14 cellular contexts compared by ENCODE assay signal in the genomic region with DNA sequence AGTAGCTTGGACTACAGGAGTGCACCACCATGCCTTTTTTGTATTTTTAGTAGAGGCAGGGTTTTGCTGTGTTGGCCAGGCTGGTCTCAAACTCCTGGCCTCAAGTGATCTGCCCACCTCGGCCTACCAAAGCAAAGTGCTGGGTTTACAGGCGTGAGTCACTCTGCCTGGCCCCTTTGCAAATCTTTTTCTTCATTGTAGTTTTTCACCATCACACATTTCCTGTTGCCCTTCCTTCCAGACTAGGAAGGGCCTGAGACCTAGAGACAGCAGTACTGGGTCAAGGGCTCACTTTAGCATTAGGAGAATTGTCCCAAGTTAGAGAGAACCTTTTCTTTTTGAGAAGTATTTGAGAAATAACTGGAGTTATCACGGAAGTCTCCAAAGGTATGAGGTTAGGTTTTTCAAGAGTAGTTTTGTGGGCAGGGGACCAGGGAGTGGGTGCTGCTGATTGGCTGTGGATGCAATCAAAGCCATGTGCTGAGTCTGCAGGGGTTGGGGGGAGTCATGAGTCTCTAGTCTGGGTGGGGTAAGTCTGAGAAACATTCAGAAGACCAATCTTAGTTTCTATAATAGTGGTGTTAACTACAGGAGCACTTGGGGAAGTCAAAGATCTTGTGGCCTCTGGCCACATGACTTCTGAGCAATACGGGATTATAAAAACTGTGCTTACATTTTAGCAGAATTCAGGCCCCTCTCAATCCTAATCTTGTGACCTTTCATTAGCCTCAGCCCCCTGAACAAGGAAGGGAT. TPM values are rescaled to one million over a fixed set of nuclear protein-coding genes. Genes with fewer than 3 reads are reported as not detected.
DNase-seq lines count a peak whose midpoint lies in the region; ATAC-seq, FAIRE-seq and TF ChIP-seq lines count a peak whose summit lies in the region.
"Had no signal": no experiment of that assay in that cellular context is flagged by ENCODE, and none has a peak within 500 bp of the region (broad histone marks: within the 10 kb centered on the region; RNA-seq: fewer than 3 reads in every experiment).

No MANE protein-coding gene starts in this region.

- H3K4me2 ChIP-seq in endothelial cell of umbilical vein (ENCODE audit: insufficient read depth, low read length), result no peak overlapping the region

- no peaks in the 10 kb centered on the region for H3K27me3 ChIP-seq in endothelial cell of umbilical vein (ENCODE audit: control insufficient read depth in 2 of 2, insufficient read depth in 2 of 2, low read length in 2 of 2)
- H3K27me3 ChIP-seq: suprapubic skin had no signal

- FAIRE-seq in endothelial cell of umbilical vein (lab: Jason Lieb, UNC), result peak; percentile 87
- FAIRE-seq in GM19239 (lab: Jason Lieb, UNC), result no peak
- FAIRE-seq: A204.1, K562 had no signal

- H3K9ac ChIP-seq in endothelial cell of umbilical vein (replicated peaks; ENCODE audit: extremely low read depth, insufficient read depth, low read length), result no peak overlapping the region

- no peaks in the 10 kb centered on the region for H4K20me1 ChIP-seq in endothelial cell of umbilical vein (replicated peaks; ENCODE audit: control insufficient read depth, extremely low read depth, insufficient read depth, low read length)

- H3K9me3 ChIP-seq in endothelial cell of umbilical vein (replicated peaks; ENCODE audit: control insufficient read depth, insufficient read depth, low read length), result no peaks in the 10 kb centered on the region
- H3K9me3 ChIP-seq: suprapubic skin had no signal

- dilution Hi-C loops in endothelial cell of umbilical vein (cut with MboI; ENCODE audit: extremely low pct_ligation_motif_present, low sequenced_read_pairs), result no loop called here

- H3K4me3 ChIP-seq in endothelial cell of umbilical vein (replicated peaks in 1 of 3; ENCODE audit: insufficient read depth in 1 of 3, low read depth in 1 of 3, low read length in 3 of 3), result no peak overlapping the region
- H3K4me3 ChIP-seq: K562, suprapubic skin had no signal

- H2AFZ ChIP-seq in endothelial cell of umbilical vein (ENCODE audit: low read depth, low read length), result no peak overlapping the region

- no peaks in the 10 kb centered on the region for H3K27me3 Mint-ChIP-seq in activated CD4-positive, alpha-beta T cell treated with anti-CD3 and anti-CD28 coated beads for 36 hours
- no peaks in the 10 kb centered on the region for H3K27me3 Mint-ChIP-seq in activated B cell treated with CpG ODN at 0.5 μM for 24 hours

- no peak for ATAC-seq in activated CD4-positive, alpha-beta T cell treated with anti-CD3 and anti-CD28 coated beads for 36 hours
- ATAC-seq in activated B cell treated with CpG ODN at 0.5 μM for 24 hours (ENCODE audit: low read depth), result no peak
- ATAC-seq in stimulated activated effector memory CD8-positive, alpha-beta T cell treated with anti-CD3 and anti-CD28 coated beads, Interleukin-12 subunit alpha, Interleukin-12 subunit beta, amount 100 ng/mL, for 72 hours, result peak; percentile 66
- no peak for ATAC-seq in GM18861 (IDR thresholded peaks at IDR 0.05; ENCODE audit: unreplicated experiment)
- ATAC-seq in HG03045 (IDR thresholded peaks at IDR 0.05; ENCODE audit: unreplicated experiment), result no peak
- ATAC-seq: K562 had no signal

- BruUV-seq in endothelial cell of umbilical vein (replicated peaks; lab: Mats Ljungman, UMichigan), result no TSS peak

- H3K4me1 Mint-ChIP-seq in activated CD4-positive, alpha-beta T cell treated with anti-CD3 and anti-CD28 coated beads for 36 hours, result peaks cover 80% of the 10 kb centered on the region
- H3K4me1 Mint-ChIP-seq in activated B cell treated with CpG ODN at 0.5 μM for 24 hours, result peaks cover 79% of the 10 kb centered on the region
- peaks cover 92% of the 10 kb centered on the region for H3K4me1 Mint-ChIP-seq in stimulated activated effector memory CD8-positive, alpha-beta T cell treated with anti-CD3 and anti-CD28 coated beads, Interleukin-12 subunit alpha, Interleukin-12 subunit beta, amount 100 ng/mL, for 72 hours

- DNase-seq in activated CD4-positive, alpha-beta T cell treated with anti-CD3 and anti-CD28 coated beads for 36 hours, result no peak
- no peak for DNase-seq in activated CD4-positive, alpha-beta T cell treated with anti-CD3 and anti-CD28 coated beads, Interleukin-2, amount 50 U/mL, for 4 hours
- DNase-seq in activated B cell treated with CpG ODN at 0.5 μM for 24 hours, result no peak
- DNase-seq in endothelial cell of umbilical vein (ENCODE audit: low read depth, low spot score), result peak; percentile 76
- peak in 1 of 2 donors; percentile 56 for DNase-seq in stimulated activated effector memory CD8-positive, alpha-beta T cell treated with anti-CD3 and anti-CD28 coated beads, Interleukin-12 subunit alpha, Interleukin-12 subunit beta, amount 100 ng/mL, for 72 hours (ENCODE audit: low spot score in 2 of 2)
- DNase-seq in GM19239 (ENCODE audit: insufficient read length, low spot score), result no peak
- DNase-seq: NCI-H1694, retina, Right ventricle myocardium superior had no signal

- POLR2A ChIA-PET in activated CD4-positive, alpha-beta T cell treated with anti-CD3 and anti-CD28 coated beads for 36 hours (lab: Charles Lee), result no interaction called here
- POLR2A ChIA-PET in activated B cell treated with CpG ODN at 0.5 μM for 24 hours (lab: Charles Lee), result interaction anchor here (0.6 kb wide), 1 partner anchor 20 kb away, joined by 3 read pairs; no protein-coding TSS in a partner anchor
- POLR2A ChIA-PET in endothelial cell of umbilical vein (lab: Charles Lee), result no interaction called here

- peaks cover 10% of the 10 kb centered on the region for H3K9me3 Mint-ChIP-seq in activated CD4-positive, alpha-beta T cell treated with anti-CD3 and anti-CD28 coated beads for 36 hours (ENCODE audit: low read depth)
- H3K9me3 Mint-ChIP-seq in activated B cell treated with CpG ODN at 0.5 μM for 24 hours, result peaks cover 5% of the 10 kb centered on the region
- H3K9me3 Mint-ChIP-seq in stimulated activated effector memory CD8-positive, alpha-beta T cell treated with anti-CD3 and anti-CD28 coated beads, Interleukin-12 subunit alpha, Interleukin-12 subunit beta, amount 100 ng/mL, for 72 hours, result no peaks in the 10 kb centered on the region

- H3K27ac Mint-ChIP-seq in activated CD4-positive, alpha-beta T cell treated with anti-CD3 and anti-CD28 coated beads for 36 hours, result peak overlapping the region; percentile 59
- peak overlapping the region; percentile 65 for H3K27ac Mint-ChIP-seq in activated B cell treated with CpG ODN at 0.5 μM for 24 hours
- peak overlapping the region; percentile 83 for H3K27ac Mint-ChIP-seq in stimulated activated effector memory CD8-positive, alpha-beta T cell treated with anti-CD3 and anti-CD28 coated beads, Interleukin-12 subunit alpha, Interleukin-12 subunit beta, amount 100 ng/mL, for 72 hours

- H3K4me1 ChIP-seq in endothelial cell of umbilical vein (ENCODE audit: control insufficient read depth, extremely low read depth, insufficient read depth, low read length), result peaks cover 36% of the 10 kb centered on the region

- peak overlapping the region; percentile 2 for H3K27ac ChIP-seq in endothelial cell of umbilical vein (ENCODE audit: insufficient read depth, low read depth, low read length)

- H3K36me3 Mint-ChIP-seq in activated CD4-positive, alpha-beta T cell treated with anti-CD3 and anti-CD28 coated beads for 36 hours (ENCODE audit: low read depth), result peaks cover 62% of the 10 kb centered on the region
- peaks cover 53% of the 10 kb centered on the region for H3K36me3 Mint-ChIP-seq in activated B cell treated with CpG ODN at 0.5 μM for 24 hours (ENCODE audit: low read depth)
- H3K36me3 Mint-ChIP-seq in stimulated activated effector memory CD8-positive, alpha-beta T cell treated with anti-CD3 and anti-CD28 coated beads, Interleukin-12 subunit alpha, Interleukin-12 subunit beta, amount 100 ng/mL, for 72 hours, result peaks cover 25% of the 10 kb centered on the region

- CTCF ChIA-PET in activated CD4-positive, alpha-beta T cell treated with anti-CD3 and anti-CD28 coated beads for 36 hours (lab: Charles Lee), result interaction anchor here (0.7 kb wide), 1 partner anchor 73 kb away, joined by 4 read pairs; no protein-coding TSS in a partner anchor
- CTCF ChIA-PET in activated B cell treated with CpG ODN at 0.5 μM for 24 hours (lab: Charles Lee) (no interaction called here), endothelial cell of umbilical vein (lab: Charles Lee) (no interaction called here)

- H3K79me2 ChIP-seq in endothelial cell of umbilical vein (ENCODE audit: control insufficient read depth, insufficient read depth, low read length), result peaks cover 43% of the 10 kb centered on the region

- no peak for TF ChIP-seq POLR2A in endothelial cell of umbilical vein (IDR thresholded peaks at IDR 0.05; ENCODE audit: low read depth, low read length)

- TF ChIP-seq CTCF in activated B cell treated with CpG ODN at 0.5 μM for 24 hours (IDR thresholded peaks at IDR 0.05) (no peak), endothelial cell of umbilical vein (IDR thresholded peaks at IDR 0.05; ENCODE audit: extremely low read depth in 1 of 2, insufficient read depth in 1 of 2, low read depth in 1 of 2, low read length in 2 of 2) (no peak)

- no peaks in the 10 kb centered on the region for H3K9me1 ChIP-seq in endothelial cell of umbilical vein (replicated peaks; ENCODE audit: control insufficient read depth, extremely low read depth, insufficient read depth, low read length)

- intact Hi-C loops in activated CD4-positive, alpha-beta T cell treated with anti-CD3 and anti-CD28 coated beads for 36 hours (cut with DNase I, micrococcal nuclease), result no loop called here
- intact Hi-C loops in activated B cell treated with CpG ODN at 0.5 μM for 24 hours (cut with micrococcal nuclease) (no loop called here), endothelial cell of umbilical vein (cut with micrococcal nuclease) (loop anchor here (5.0 kb wide), 1 partner anchor 88 kb away; no protein-coding TSS in a partner anchor)

- H3K36me3 ChIP-seq in endothelial cell of umbilical vein (ENCODE audit: control insufficient read depth in 2 of 2, extremely low read depth in 1 of 2, insufficient read depth in 2 of 2, low read length in 2 of 2), result peaks cover 3 to 4% of the 10 kb centered on the region in 2 experiments

- no peak overlapping the region for H3K4me3 Mint-ChIP-seq in activated CD4-positive, alpha-beta T cell treated with anti-CD3 and anti-CD28 coated beads for 36 hours
- H3K4me3 Mint-ChIP-seq in activated B cell treated with CpG ODN at 0.5 μM for 24 hours, result no peak overlapping the region
- H3K4me3 Mint-ChIP-seq in stimulated activated effector memory CD8-positive, alpha-beta T cell treated with anti-CD3 and anti-CD28 coated beads, Interleukin-12 subunit alpha, Interleukin-12 subunit beta, amount 100 ng/mL, for 72 hours, result peak overlapping the region; percentile 25

RNA-seq across cellular contexts. Expression of a gene that starts 23.7 kb away (rescaled TPM):
- total RNA-seq in activated CD4-positive, alpha-beta T cell treated with anti-CD3 and anti-CD28 coated beads for 36 hours, result 10 to 100 TPM; 28.6 to 31.7 TPM
- total RNA-seq in activated B cell treated with CpG ODN at 0.5 μM for 24 hours (34.0 and 34.9 TPM in 2 replicates), endothelial cell of umbilical vein (17.8 and 21.2 TPM in 2 replicates)
- polyA plus RNA-seq in endothelial cell of umbilical vein, result 7.6 and 9.5 TPM in 2 replicates
- polyA plus RNA-seq in endothelial cell of umbilical vein (2011; cell fraction: cytosol; rRNA removed), result 9.8 and 10.0 TPM in 2 replicates
- polyA plus RNA-seq in endothelial cell of umbilical vein (2011; cell fraction: nucleus; rRNA removed), result 8.3 and 10.6 TPM in 2 replicates
- polyA plus RNA-seq in endothelial cell of umbilical vein (2012), result 12.5 and 13.6 TPM in 2 replicates
- 21.1 and 21.6 TPM in 2 replicates for polyA minus RNA-seq in endothelial cell of umbilical vein
- 5.3 TPM for polyA minus RNA-seq in endothelial cell of umbilical vein (2011; cell fraction: cytosol; rRNA and poly(A)+ RNA removed)
- polyA minus RNA-seq in endothelial cell of umbilical vein (2011; cell fraction: nucleus; rRNA and poly(A)+ RNA removed), result 10.3 and 18.5 TPM in 2 replicates
